ENCODE assay signal across 11 cellular contexts in the genomic region with DNA sequence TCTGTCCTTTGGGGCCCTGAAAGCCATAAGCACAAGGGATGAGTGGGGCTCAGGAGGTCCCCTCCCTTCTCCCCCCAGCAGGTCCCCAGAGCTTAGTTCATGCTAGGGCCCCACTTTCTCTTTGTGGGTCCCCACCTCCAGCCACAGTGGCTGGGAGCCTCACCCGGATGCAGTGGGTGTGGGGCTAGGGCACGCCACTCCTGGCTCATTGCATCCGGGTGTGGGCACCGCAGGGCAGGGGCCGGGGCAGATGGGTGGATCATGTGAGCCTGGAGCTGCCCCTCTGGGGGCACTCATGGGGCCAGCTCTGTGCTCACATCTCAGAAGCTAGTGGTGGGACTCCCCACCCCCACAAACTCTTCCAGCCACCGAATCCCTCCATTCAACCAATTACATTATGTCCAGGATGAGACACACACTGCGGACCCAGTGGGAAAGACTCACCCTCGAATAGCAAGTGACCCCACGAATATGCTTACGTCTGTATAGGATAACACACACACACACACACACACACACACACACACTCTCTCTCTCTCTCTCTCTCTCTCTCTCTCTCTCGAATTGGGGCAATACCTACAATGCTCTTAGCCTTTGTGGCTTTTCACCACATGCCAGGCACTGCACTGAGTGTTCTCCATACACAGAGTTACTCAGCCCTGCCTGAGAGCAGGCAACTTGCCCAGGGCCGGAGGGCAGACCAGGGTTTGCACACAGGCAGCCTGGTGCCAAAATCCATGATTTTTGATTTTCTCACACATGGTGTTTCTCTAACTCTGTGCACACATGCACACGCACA. TPM values are rescaled to one million over a fixed set of nuclear protein-coding genes. Genes with fewer than 3 reads are reported as not detected.
DNase-seq lines count a peak whose midpoint lies in the region; ATAC-seq, FAIRE-seq and TF ChIP-seq lines count a peak whose summit lies in the region.
"Had no signal": no experiment of that assay in that cellular context is flagged by ENCODE, and none has a peak within 500 bp of the region (broad histone marks: within the 10 kb centered on the region; RNA-seq: fewer than 3 reads in every experiment).

No MANE protein-coding gene starts in this region.

- H3K36me3 ChIP-seq in DND-41 (ENCODE audit: insufficient read depth, low read length) = no peaks in the 10 kb centered on the region
- peaks cover 46% of the 10 kb centered on the region for H3K36me3 ChIP-seq in MG63

- no peak for FAIRE-seq in GM12892 (lab: Jason Lieb, UNC)

- H3K27me3 ChIP-seq in DND-41 (ENCODE audit: insufficient read depth, low read length, poor library complexity) (no peaks in the 10 kb centered on the region), MG63 (no peaks in the 10 kb centered on the region)

- no peak overlapping the region for H3K9ac ChIP-seq in DND-41 (ENCODE audit: low read depth, low read length)

- no peak overlapping the region for H3K4me2 ChIP-seq in DND-41 (ENCODE audit: insufficient read depth, low read length)

- H3K9me3 ChIP-seq in DND-41 (ENCODE audit: insufficient read depth, low read length, severe bottlenecking) (no peaks in the 10 kb centered on the region), MG63 (no peaks in the 10 kb centered on the region)

- H3K4me3 ChIP-seq in DND-41 (ENCODE audit: low read depth in 1 of 2, low read length in 2 of 2) = no peak overlapping the region
- no peak overlapping the region for H3K4me3 ChIP-seq in MG63

- H3K27ac ChIP-seq in DND-41 (ENCODE audit: low read length) = no peak overlapping the region

- no peak overlapping the region for H2AFZ ChIP-seq in DND-41 (ENCODE audit: low read depth, low read length)

- no peaks in the 10 kb centered on the region for H3K4me1 ChIP-seq in DND-41 (ENCODE audit: insufficient read depth, low read length)

- peak; percentile 37 for DNase-seq in DND-41
- peak; percentile 96 for DNase-seq in MG63
- DNase-seq in amniotic epithelial cell (ENCODE audit: low read depth) = peak; percentile 56
- DNase-seq in midbrain (lab: John Stamatoyannopoulos, UW) = peak; percentile 10
- DNase-seq in NCI-H345 treated with DMSO at 0.1 percent for 48 hours (lab: John Stamatoyannopoulos, UW; ENCODE audit: unreplicated experiment) = no peak
- no peak for DNase-seq in GM12892 (ENCODE audit: insufficient read length)
- DNase-seq in DMS153 (lab: John Stamatoyannopoulos, UW) = no peak
- DNase-seq: aorta; left cardiac atrium; stimulated activated CD4-positive, alpha-beta T cell treated with anti-CD3 and anti-CD28 coated beads, Interleukin-4, amount 100 ng/mL, for 1 hour had no signal

- H4K20me1 ChIP-seq in DND-41 (ENCODE audit: insufficient read depth, low read length) = no peaks in the 10 kb centered on the region

- TF ChIP-seq POLR2A in GM12892 (IDR thresholded peaks at IDR 0.05; ENCODE audit: low read depth, low read length) = no peak

- H3K79me2 ChIP-seq in DND-41 (ENCODE audit: insufficient read depth, low read length) = no peaks in the 10 kb centered on the region

- TF ChIP-seq CTCF in DND-41 (IDR thresholded peaks at IDR 0.05; ENCODE audit: borderline replicate concordance, extremely low read depth, low read length, poor library complexity, severe bottlenecking) = no peak

- peak; percentile 75 for ATAC-seq in DND-41 (ENCODE audit: insufficient read depth, low read depth)
- no peak for ATAC-seq in GM18502 (IDR thresholded peaks at IDR 0.05; ENCODE audit: poor library complexity, unreplicated experiment)

RNA-seq across cellular contexts. Expression of gene PHYKPL, which starts 16.8 kb away (rescaled TPM):
- total RNA-seq in MG63 (2014; rRNA removed; shearing (Covaris generic); ENCODE audit: low replicate concordance) = 37.7 and 50.9 TPM in 2 replicates
- 32.8 TPM for polyA plus RNA-seq in GM12892 (2012; ENCODE audit: missing spikeins)

RNA-seq across cellular contexts. Expression of gene HNRNPAB, which starts 45.1 kb away (rescaled TPM):
- total RNA-seq in MG63 (2014; rRNA removed; shearing (Covaris generic); ENCODE audit: low replicate concordance) = 250 and 316 TPM in 2 replicates
- 168 TPM for polyA plus RNA-seq in GM12892 (2012; ENCODE audit: missing spikeins)

Comparison
In these comparisons a context has a peak if more than half of its experiments do, and no peak if none do; other contexts are left out.
1. DNase-seq: peak in DND-41 (single experiment), MG63 (single experiment), amniotic epithelial cell (single experiment) and midbrain (single experiment); none in NCI-H345 treated with DMSO at 0.1 percent for 48 hours (single experiment), GM12892 (single experiment) and DMS153 (single experiment).